Comparison of ENCODE assay signal across 1 cellular context in the genomic region with DNA sequence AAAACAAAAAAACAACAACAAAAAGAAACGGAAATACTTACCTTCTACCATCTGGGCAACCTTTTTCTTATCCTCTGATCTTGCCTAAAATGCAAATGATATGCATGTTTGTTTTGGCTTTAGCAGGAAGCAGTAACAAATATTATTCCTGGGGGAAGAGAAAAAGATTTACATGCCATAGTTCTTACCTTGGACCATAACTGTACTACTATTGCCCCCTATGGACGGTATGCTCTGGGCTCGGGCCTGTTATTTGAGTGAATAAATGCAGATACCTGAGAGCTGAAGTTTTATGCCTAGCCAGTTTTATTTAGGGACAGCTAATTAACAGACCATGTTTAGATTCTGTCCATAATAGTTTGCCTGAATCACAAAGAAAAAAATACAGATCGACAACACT.
TF ChIP-seq lines count a peak whose summit lies in the region.

No MANE protein-coding gene starts in this region.

TF ChIP-seq in HEK293T, 16 proteins besides CTCF, POLR2A, EP300 and RAD21 (continued from another document):
- TF ChIP-seq CTBP1 (IDR thresholded peaks at IDR 0.05; ENCODE audit: borderline replicate concordance) (no peak), LEF1 (IDR thresholded peaks at IDR 0.05; ENCODE audit: borderline replicate concordance) (no peak), ZNF384 (IDR thresholded peaks at IDR 0.05) (no peak), SUZ12 (IDR thresholded peaks at IDR 0.05) (no peak), TARDBP (IDR thresholded peaks at IDR 0.05) (no peak), FOXM1 (IDR thresholded peaks at IDR 0.05; ENCODE audit: borderline replicate concordance) (no peak), SP1 (IDR thresholded peaks at IDR 0.05) (no peak), BHLHE40 (IDR thresholded peaks at IDR 0.05; ENCODE audit: borderline replicate concordance) (no peak)
- TF ChIP-seq, protein P1, sequence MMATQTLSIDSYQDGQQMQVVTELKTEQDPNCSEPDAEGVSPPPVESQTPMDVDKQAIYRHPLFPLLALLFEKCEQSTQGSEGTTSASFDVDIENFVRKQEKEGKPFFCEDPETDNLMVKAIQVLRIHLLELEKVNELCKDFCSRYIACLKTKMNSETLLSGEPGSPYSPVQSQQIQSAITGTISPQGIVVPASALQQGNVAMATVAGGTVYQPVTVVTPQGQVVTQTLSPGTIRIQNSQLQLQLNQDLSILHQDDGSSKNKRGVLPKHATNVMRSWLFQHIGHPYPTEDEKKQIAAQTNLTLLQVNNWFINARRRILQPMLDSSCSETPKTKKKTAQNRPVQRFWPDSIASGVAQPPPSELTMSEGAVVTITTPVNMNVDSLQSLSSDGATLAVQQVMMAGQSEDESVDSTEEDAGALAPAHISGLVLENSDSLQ (IDR thresholded peaks at IDR 0.05), result no peak
